Comparison of ENCODE assay signal across 8 cellular contexts in the genomic region with DNA sequence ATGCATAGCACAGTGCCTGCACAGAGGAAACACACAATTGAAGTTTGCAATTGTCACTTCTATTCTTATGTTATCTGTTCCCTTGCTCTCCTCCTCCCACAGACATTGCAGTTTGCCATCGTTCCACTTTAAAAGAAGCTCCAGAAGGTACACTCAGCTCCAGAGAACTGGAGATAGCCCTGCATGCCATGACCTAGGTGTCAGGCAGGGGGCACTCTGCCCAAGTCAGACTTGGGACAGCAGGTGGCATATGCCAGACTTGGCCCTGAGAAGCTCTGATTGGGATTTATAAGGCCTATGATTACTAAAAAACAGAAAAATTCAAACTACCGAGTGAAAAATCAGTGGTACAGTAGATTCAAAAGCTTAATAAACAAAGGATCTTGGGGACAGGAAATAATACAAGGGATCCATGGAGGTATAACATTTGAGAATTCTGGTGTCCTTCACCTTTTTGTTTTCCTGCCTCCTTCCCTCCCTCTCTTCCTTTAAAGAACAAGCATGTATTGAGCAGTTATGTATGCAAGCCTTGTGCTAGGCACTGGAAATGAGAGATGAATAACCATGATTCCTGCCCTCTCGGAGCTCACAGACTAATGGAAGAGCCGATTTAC. TPM values are rescaled to one million over a fixed set of nuclear protein-coding genes. Genes with fewer than 3 reads are reported as not detected.
DNase-seq lines count a peak whose midpoint lies in the region; ATAC-seq and TF ChIP-seq lines count a peak whose summit lies in the region.

No MANE protein-coding gene starts in this region.

- in situ Hi-C loops in GM13976 (cut with MboI; ENCODE audit: low sequenced_read_pairs, unreplicated experiment) (no loop called here), transverse colon (cut with MboI; ENCODE audit: low pct_ligation_motif_present in 1 of 4, low pct_unique_long_range_greater_than_20kb in 1 of 4, low sequenced_read_pairs in 3 of 4) (no loop called here)

- peak; percentile 65 for TF ChIP-seq CTCF in AG04450 (IDR thresholded peaks at IDR 0.05; ENCODE audit: low read depth, low read length)
- TF ChIP-seq CTCF in GM13976 (IDR thresholded peaks at IDR 0.05; ENCODE audit: borderline replicate concordance, control extremely low read depth, extremely low read depth, insufficient read depth, missing control alignments): peak; percentile 50
- TF ChIP-seq CTCF in left ventricle myocardium inferior (IDR thresholded peaks at IDR 0.05; ENCODE audit: borderline replicate concordance): peak; percentile 74
- TF ChIP-seq CTCF in transverse colon (IDR thresholded peaks at IDR 0.05): peak; percentile 48 to 63 (median 55)

- TF ChIP-seq EP300 in transverse colon (IDR thresholded peaks at IDR 0.05; ENCODE audit: low read depth): no peak

- H3K36me3 ChIP-seq in left ventricle myocardium inferior: no peaks in the 10 kb centered on the region
- no peaks in the 10 kb centered on the region for H3K36me3 ChIP-seq in transverse colon

- intact Hi-C loops in left ventricle myocardium inferior (cut with micrococcal nuclease): no loop called here
- intact Hi-C loops in transverse colon (cut with DNase I; ENCODE audit: low total_unique reads): no loop called here
- intact Hi-C loops in sciatic nerve (cut with DNase I): no loop called here

- DNase-seq in AG04450 (ENCODE audit: low read depth, low spot score) (no peak), GM13976 (ENCODE audit: low spot score) (peak; percentile 23), left ventricle myocardium inferior (peak; percentile 36), transverse colon (peak; percentile 44), sciatic nerve (ENCODE audit: low spot score) (no peak), ecto neural progenitor cell (ENCODE audit: low spot score) (no peak)

- WGBS in transverse colon (ENCODE audit: low coverage in 1 of 2), 2 donors: 62 to 68% methylated on average over 4 of the region's 4 CpGs

- H3K27me3 ChIP-seq in AG04450 (ENCODE audit: control insufficient read depth, insufficient read depth, low read length) (no peaks in the 10 kb centered on the region), left ventricle myocardium inferior (ENCODE audit: low read depth) (peaks cover 9% of the 10 kb centered on the region), transverse colon (peaks cover 3% of the 10 kb centered on the region)

- H3K4me3 ChIP-seq in AG04450 (ENCODE audit: low read depth, low read length) (no peak overlapping the region), left ventricle myocardium inferior (no peak overlapping the region), transverse colon (no peak overlapping the region)

- POLR2A ChIA-PET in AG04450 (lab: Yijun Ruan, JAX): no interaction called here

- H3K27ac ChIP-seq in AG04450 (ENCODE audit: low read depth, low read length) (no peak overlapping the region), left ventricle myocardium inferior (replicated peaks) (no peak overlapping the region), transverse colon (no peak overlapping the region)

- CTCF ChIA-PET in AG04450 (lab: Charles Lee): interaction anchor here (0.7 to 3.0 kb wide), 21 partner anchors 8 to 755 kb away, joined by 3 to 34 read pairs (median 4); no protein-coding TSS in a partner anchor

- ATAC-seq in HG03095 (IDR thresholded peaks at IDR 0.05; ENCODE audit: unreplicated experiment): peak; percentile 52
- ATAC-seq in SK-N-SH treated with all-trans-retinoic acid at 6 μM for 48 hours: peak; percentile 97
- ATAC-seq in sciatic nerve: no peak

- H3K4me1 ChIP-seq in left ventricle myocardium inferior (no peaks in the 10 kb centered on the region), transverse colon (no peaks in the 10 kb centered on the region)

- H3K9me3 ChIP-seq in AG04450 (ENCODE audit: control insufficient read depth, insufficient read depth, low read length) (no peaks in the 10 kb centered on the region), left ventricle myocardium inferior (replicated peaks) (no peaks in the 10 kb centered on the region), transverse colon (no peaks in the 10 kb centered on the region)

- no peak for TF ChIP-seq POLR2A in transverse colon (IDR thresholded peaks at IDR 0.05)

TF ChIP-seq in SK-N-SH treated with all-trans-retinoic acid at 6 μM for 48 hours, 23 proteins besides CTCF, POLR2A, EP300 and RAD21:
- TF ChIP-seq, protein P1, sequence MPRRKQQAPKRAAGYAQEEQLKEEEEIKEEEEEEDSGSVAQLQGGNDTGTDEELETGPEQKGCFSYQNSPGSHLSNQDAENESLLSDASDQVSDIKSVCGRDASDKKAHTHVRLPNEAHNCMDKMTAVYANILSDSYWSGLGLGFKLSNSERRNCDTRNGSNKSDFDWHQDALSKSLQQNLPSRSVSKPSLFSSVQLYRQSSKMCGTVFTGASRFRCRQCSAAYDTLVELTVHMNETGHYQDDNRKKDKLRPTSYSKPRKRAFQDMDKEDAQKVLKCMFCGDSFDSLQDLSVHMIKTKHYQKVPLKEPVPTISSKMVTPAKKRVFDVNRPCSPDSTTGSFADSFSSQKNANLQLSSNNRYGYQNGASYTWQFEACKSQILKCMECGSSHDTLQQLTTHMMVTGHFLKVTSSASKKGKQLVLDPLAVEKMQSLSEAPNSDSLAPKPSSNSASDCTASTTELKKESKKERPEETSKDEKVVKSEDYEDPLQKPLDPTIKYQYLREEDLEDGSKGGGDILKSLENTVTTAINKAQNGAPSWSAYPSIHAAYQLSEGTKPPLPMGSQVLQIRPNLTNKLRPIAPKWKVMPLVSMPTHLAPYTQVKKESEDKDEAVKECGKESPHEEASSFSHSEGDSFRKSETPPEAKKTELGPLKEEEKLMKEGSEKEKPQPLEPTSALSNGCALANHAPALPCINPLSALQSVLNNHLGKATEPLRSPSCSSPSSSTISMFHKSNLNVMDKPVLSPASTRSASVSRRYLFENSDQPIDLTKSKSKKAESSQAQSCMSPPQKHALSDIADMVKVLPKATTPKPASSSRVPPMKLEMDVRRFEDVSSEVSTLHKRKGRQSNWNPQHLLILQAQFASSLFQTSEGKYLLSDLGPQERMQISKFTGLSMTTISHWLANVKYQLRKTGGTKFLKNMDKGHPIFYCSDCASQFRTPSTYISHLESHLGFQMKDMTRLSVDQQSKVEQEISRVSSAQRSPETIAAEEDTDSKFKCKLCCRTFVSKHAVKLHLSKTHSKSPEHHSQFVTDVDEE (CRISPR knock-in tag; IDR thresholded peaks at IDR 0.05): no peak
- no peak for TF ChIP-seq OSR1 (CRISPR knock-in tag; IDR thresholded peaks at IDR 0.05)
- TF ChIP-seq ISL1 (CRISPR knock-in tag; IDR thresholded peaks at IDR 0.05): no peak
- no peak for TF ChIP-seq ARNTL (CRISPR knock-in tag; IDR thresholded peaks at IDR 0.05; ENCODE audit: borderline replicate concordance, low read depth)
- no peak for TF ChIP-seq BACH2 (CRISPR knock-in tag; IDR thresholded peaks at IDR 0.05; ENCODE audit: borderline replicate concordance)
- no peak for TF ChIP-seq SNAI2 (CRISPR knock-in tag; IDR thresholded peaks at IDR 0.05)

RNA-seq across cellular contexts. Expression of gene TENM4, which starts 40.0 kb away (rescaled TPM):
- 5.5 and 8.4 TPM in 2 replicates for polyA plus RNA-seq in AG04450 (2011; rRNA removed)
- 19.6 and 27.3 TPM in 2 replicates for polyA minus RNA-seq in AG04450 (2011; rRNA and poly(A)+ RNA removed)
- 0.63 TPM for total RNA-seq in left ventricle myocardium inferior
- total RNA-seq in transverse colon: under 1 TPM; 0.14 to 0.79 (median 0.39) TPM
- 16.5 TPM for total RNA-seq in sciatic nerve

Comparison
In these comparisons a context has a peak if more than half of its experiments do, and no peak if none do; other contexts are left out.
1. DNase-seq: peak in GM13976 (single experiment), left ventricle myocardium inferior (single experiment) and transverse colon (single experiment); none in AG04450 (single experiment), sciatic nerve (single experiment) and ecto neural progenitor cell (single experiment).
2. Peak in every context shown above with its lines, with median percentiles within 50 percentile points of each other: CTCF ChIP-seq.